In the genomic region with DNA sequence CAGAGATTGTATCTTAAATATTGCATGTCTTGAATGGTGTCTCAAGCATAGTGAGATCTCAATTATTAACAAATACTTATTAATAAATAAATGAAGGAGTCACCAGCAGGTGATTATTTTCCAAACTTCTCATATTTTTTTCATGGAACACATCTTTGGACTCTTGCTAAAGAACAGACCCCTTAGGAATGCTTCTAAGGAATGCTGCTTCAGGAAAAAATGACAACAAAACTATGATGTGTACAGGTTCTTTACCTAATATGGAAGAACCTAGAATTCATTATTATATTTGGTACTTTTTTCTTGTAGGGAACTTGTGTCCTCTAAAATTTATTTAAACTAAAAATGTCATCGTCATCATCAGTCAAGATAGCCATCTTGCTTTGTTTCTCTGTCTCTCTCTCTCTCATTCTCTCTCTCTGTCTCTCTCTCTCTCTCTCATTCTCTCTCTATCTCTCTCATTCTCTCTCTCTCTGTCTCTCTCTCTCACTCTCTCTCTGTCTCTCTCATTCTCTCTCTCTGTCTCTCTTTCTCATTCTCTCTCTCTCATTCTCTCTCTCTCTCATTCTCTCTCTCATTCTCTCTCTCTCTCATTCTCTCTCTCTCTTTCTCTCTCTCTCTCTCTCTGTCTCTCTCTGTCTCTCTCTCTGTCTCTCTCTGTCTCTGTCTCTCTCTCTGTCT, we compare ENCODE assay signal across 17 cellular contexts.
A peak's percentile ranks its signal among the peaks of the same experiment; 100 is the strongest.
DNase-seq lines count a peak whose midpoint lies in the region; ATAC-seq, FAIRE-seq and TF ChIP-seq lines count a peak whose summit lies in the region.
"Had no signal": no experiment of that assay in that cellular context is flagged by ENCODE, and none has a peak within 500 bp of the region (broad histone marks: within the 10 kb centered on the region; RNA-seq: fewer than 3 reads in every experiment).

No MANE protein-coding gene starts in this region.

- 82% methylated on average over 1 of the region's 1 CpG for WGBS in SK-N-SH (ENCODE audit: low lambda C conversion rate)

- no peak for TF ChIP-seq POLR2A in GM12891 (IDR thresholded peaks at IDR 0.05; ENCODE audit: low read depth, low read length)

- CTCF ChIA-PET in SK-N-SH (lab: Yijun Ruan, JAX) = no interaction called here

- POLR2A ChIA-PET in SK-N-SH (lab: Yijun Ruan, JAX) = no interaction called here

- no peaks in the 10 kb centered on the region for H4K20me1 ChIP-seq in SK-N-SH (ENCODE audit: insufficient read depth)
- H4K20me1 ChIP-seq: BLaER1 treated with 17β-estradiol and CSF1 and Interleukin-3, amounts not matched to agents 10 nM and 100 nM had no signal

- no peak for TF ChIP-seq CTCF in SK-N-SH (IDR thresholded peaks at IDR 0.05)
- TF ChIP-seq CTCF in HL-60 (IDR thresholded peaks at IDR 0.05; ENCODE audit: insufficient read depth, low read length) = no peak
- TF ChIP-seq CTCF in colonic mucosa (IDR thresholded peaks at IDR 0.05) = no peak
- TF ChIP-seq CTCF in mesothelial cell of epicardium (IDR thresholded peaks at IDR 0.05; ENCODE audit: unreplicated experiment) = no peak

- ATAC-seq in SK-N-SH treated with all-trans-retinoic acid at 6 μM for 48 hours = peak; percentile 62
- no peak for ATAC-seq in GM18502 (IDR thresholded peaks at IDR 0.05; ENCODE audit: poor library complexity, unreplicated experiment)

- H3K4me3 ChIP-seq in SK-N-SH (ENCODE audit: low read depth in 2 of 2, low read length in 1 of 2) (no peak overlapping the region), HL-60 (replicated peaks; ENCODE audit: insufficient read depth, low read length) (no peak overlapping the region), colonic mucosa (no peak overlapping the region)
- H3K4me3 ChIP-seq: BLaER1 treated with 17β-estradiol and CSF1 and Interleukin-3, amounts not matched to agents 10 nM and 100 nM; HAP-1 had no signal

- no peak for TF ChIP-seq RAD21 in SK-N-SH (IDR thresholded peaks at IDR 0.05; ENCODE audit: low read length)

- intact Hi-C loops in colonic mucosa (cut with DNase I) = no loop called here

- no peaks in the 10 kb centered on the region for H3K27me3 Mint-ChIP-seq in mesothelial cell of epicardium (ENCODE audit: low read depth)
- H3K27me3 Mint-ChIP-seq in immature natural killer cell (ENCODE audit: low read depth in 3 of 3) = peaks cover 1 to 5% (median 3%) of the 10 kb centered on the region in 3 donors
- H3K27me3 Mint-ChIP-seq: CD4-positive, alpha-beta T cell had no signal

- H3K27me3 ChIP-seq in SK-N-SH (ENCODE audit: insufficient read depth) = no peaks in the 10 kb centered on the region
- no peaks in the 10 kb centered on the region for H3K27me3 ChIP-seq in HL-60 (ENCODE audit: insufficient read depth, poor library complexity, severe bottlenecking)
- H3K27me3 ChIP-seq in colonic mucosa = no peaks in the 10 kb centered on the region
- H3K27me3 ChIP-seq: BLaER1 treated with 17β-estradiol and CSF1 and Interleukin-3, amounts not matched to agents 10 nM and 100 nM had no signal

- no peaks in the 10 kb centered on the region for H3F3A ChIP-seq in SK-N-SH (replicated peaks; ENCODE audit: insufficient read depth)

- no peak overlapping the region for H3K4me3 Mint-ChIP-seq in mesothelial cell of epicardium
- H3K4me3 Mint-ChIP-seq in immature natural killer cell = no peak overlapping the region
- H3K4me3 Mint-ChIP-seq: CD4-positive, alpha-beta T cell had no signal

- H3K9me3 Mint-ChIP-seq in mesothelial cell of epicardium (peaks cover 3% of the 10 kb centered on the region), immature natural killer cell (no peaks in the 10 kb centered on the region)
- H3K9me3 Mint-ChIP-seq: CD4-positive, alpha-beta T cell had no signal

- no peaks in the 10 kb centered on the region for H3K36me3 ChIP-seq in SK-N-SH (replicated peaks in 1 of 2; ENCODE audit: control insufficient read depth in 1 of 2, insufficient read depth in 2 of 2, low read length in 1 of 2)
- H3K36me3 ChIP-seq in colonic mucosa = no peaks in the 10 kb centered on the region
- H3K36me3 ChIP-seq: HAP-1 had no signal

- FAIRE-seq in GM12891 (lab: Jason Lieb, UNC) = no peak
- FAIRE-seq: D721Med, H1 had no signal

- H3K4me2 ChIP-seq in SK-N-SH = no peak overlapping the region

- peaks cover 0 to 9% of the 10 kb centered on the region in 2 experiments; a peak in 3 of 4 replicates for H3K4me1 ChIP-seq in SK-N-SH (ENCODE audit: control insufficient read depth in 1 of 2, insufficient read depth in 2 of 2, low read depth in 1 of 2, low read length in 1 of 2)
- H3K4me1 ChIP-seq in colonic mucosa = peaks cover 3% of the 10 kb centered on the region
- H3K4me1 ChIP-seq: HAP-1 had no signal

- H3K9ac ChIP-seq in SK-N-SH (no peak overlapping the region), colonic mucosa (ENCODE audit: low read depth in 2 of 2, low read length in 2 of 2) (no peak overlapping the region)
- H3K9ac ChIP-seq: BLaER1 treated with 17β-estradiol and CSF1 and Interleukin-3, amounts not matched to agents 10 nM and 100 nM had no signal

- peak overlapping the region; percentile 69 for H3K27ac Mint-ChIP-seq in mesothelial cell of epicardium
- no peak overlapping the region for H3K27ac Mint-ChIP-seq in immature natural killer cell
- H3K27ac Mint-ChIP-seq: CD4-positive, alpha-beta T cell had no signal

- no peaks in the 10 kb centered on the region for H3K9me3 ChIP-seq in SK-N-SH
- no peaks in the 10 kb centered on the region for H3K9me3 ChIP-seq in colonic mucosa
- H3K9me3 ChIP-seq: HAP-1 had no signal

- no peaks in the 10 kb centered on the region for H3K79me2 ChIP-seq in SK-N-SH (ENCODE audit: insufficient read depth)

- H2AFZ ChIP-seq in SK-N-SH (ENCODE audit: low read depth) = no peak overlapping the region

- DNase-seq in SK-N-SH = no peak
- DNase-seq in HL-60 (ENCODE audit: low read depth in 1 of 2, low spot score in 1 of 2) = no peak
- no peak for DNase-seq in colonic mucosa
- DNase-seq in mesothelial cell of epicardium (ENCODE audit: low spot score in 2 of 2, unreplicated experiment in 2 of 2) = no peak
- no peak for DNase-seq in immature natural killer cell
- DNase-seq in GM12891 (ENCODE audit: insufficient read length, low spot score) = no peak
- DNase-seq: AML-193; CD4-positive, alpha-beta T cell; DND-41; GDM1 had no signal

- H3K4me1 Mint-ChIP-seq in mesothelial cell of epicardium (peaks cover 6% of the 10 kb centered on the region), immature natural killer cell (no peaks in the 10 kb centered on the region)

- no peaks in the 10 kb centered on the region for H3K9me2 ChIP-seq in SK-N-SH

- no peak overlapping the region for H3K27ac ChIP-seq in SK-N-SH (ENCODE audit: low read depth in 2 of 2, low read length in 1 of 2)
- H3K27ac ChIP-seq in HL-60 (replicated peaks) = peak overlapping the region; percentile 61
- H3K27ac ChIP-seq in colonic mucosa = peak overlapping the region; percentile 75
- H3K27ac ChIP-seq: 22Rv1; BLaER1 treated with 17β-estradiol and CSF1 and Interleukin-3, amounts not matched to agents 10 nM and 100 nM had no signal

- H3K36me3 Mint-ChIP-seq in mesothelial cell of epicardium (no peaks in the 10 kb centered on the region), immature natural killer cell (no peaks in the 10 kb centered on the region)

- TF ChIP-seq EP300 in SK-N-SH (IDR thresholded peaks at IDR 0.05; ENCODE audit: borderline replicate concordance in 1 of 2, low read depth in 1 of 2, low read length in 1 of 2) = no peak

TF ChIP-seq in SK-N-SH treated with all-trans-retinoic acid at 6 μM for 48 hours, 23 proteins besides CTCF, POLR2A, EP300 and RAD21 (continues in another document):
- TF ChIP-seq ISL1 (CRISPR knock-in tag; IDR thresholded peaks at IDR 0.05) (no peak), ZC3H10 (CRISPR knock-in tag; IDR thresholded peaks at IDR 0.05) (no peak), ESRRG (CRISPR knock-in tag; IDR thresholded peaks at IDR 0.05) (no peak)
- TF ChIP-seq, protein P1, sequence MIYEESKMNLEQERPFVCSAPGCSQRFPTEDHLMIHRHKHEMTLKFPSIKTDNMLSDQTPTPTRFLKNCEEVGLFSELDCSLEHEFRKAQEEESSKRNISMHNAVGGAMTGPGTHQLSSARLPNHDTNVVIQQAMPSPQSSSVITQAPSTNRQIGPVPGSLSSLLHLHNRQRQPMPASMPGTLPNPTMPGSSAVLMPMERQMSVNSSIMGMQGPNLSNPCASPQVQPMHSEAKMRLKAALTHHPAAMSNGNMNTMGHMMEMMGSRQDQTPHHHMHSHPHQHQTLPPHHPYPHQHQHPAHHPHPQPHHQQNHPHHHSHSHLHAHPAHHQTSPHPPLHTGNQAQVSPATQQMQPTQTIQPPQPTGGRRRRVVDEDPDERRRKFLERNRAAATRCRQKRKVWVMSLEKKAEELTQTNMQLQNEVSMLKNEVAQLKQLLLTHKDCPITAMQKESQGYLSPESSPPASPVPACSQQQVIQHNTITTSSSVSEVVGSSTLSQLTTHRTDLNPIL (CRISPR knock-in tag; IDR thresholded peaks at IDR 0.05; ENCODE audit: low read depth) = no peak

TF ChIP-seq in SK-N-SH, 30 proteins besides CTCF, POLR2A, EP300 and RAD21:
- TF ChIP-seq RFX5 (IDR thresholded peaks at IDR 0.05; ENCODE audit: low read length) = no peak
- no peak for TF ChIP-seq TAF1 (IDR thresholded peaks at IDR 0.05; ENCODE audit: borderline replicate concordance, low read depth, low read length)
- no peak for TF ChIP-seq JUND (IDR thresholded peaks at IDR 0.05)
- TF ChIP-seq, protein P2, sequence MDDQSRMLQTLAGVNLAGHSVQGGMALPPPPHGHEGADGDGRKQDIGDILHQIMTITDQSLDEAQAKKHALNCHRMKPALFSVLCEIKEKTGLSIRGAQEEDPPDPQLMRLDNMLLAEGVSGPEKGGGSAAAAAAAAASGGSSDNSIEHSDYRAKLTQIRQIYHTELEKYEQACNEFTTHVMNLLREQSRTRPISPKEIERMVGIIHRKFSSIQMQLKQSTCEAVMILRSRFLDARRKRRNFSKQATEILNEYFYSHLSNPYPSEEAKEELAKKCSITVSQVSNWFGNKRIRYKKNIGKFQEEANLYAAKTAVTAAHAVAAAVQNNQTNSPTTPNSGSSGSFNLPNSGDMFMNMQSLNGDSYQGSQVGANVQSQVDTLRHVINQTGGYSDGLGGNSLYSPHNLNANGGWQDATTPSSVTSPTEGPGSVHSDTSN (IDR thresholded peaks at IDR 0.05) = no peak
TF ChIP-seq in SK-N-SH: peak in this region for 0.

TF ChIP-seq in GM12891, 5 proteins besides CTCF, POLR2A, EP300 and RAD21:
- no peak for TF ChIP-seq POLR2AphosphoS5 (IDR thresholded peaks at IDR 0.05; ENCODE audit: low read depth, low read length)
- TF ChIP-seq PAX5 (IDR thresholded peaks at IDR 0.05; ENCODE audit: insufficient read depth, low read length, severe bottlenecking) = no peak
- no peak for TF ChIP-seq TAF1 (IDR thresholded peaks at IDR 0.05; ENCODE audit: low read depth, low read length)
- no peak for TF ChIP-seq POU2F2 (IDR thresholded peaks at IDR 0.05; ENCODE audit: low read depth, low read length)
- TF ChIP-seq SPI1 (IDR thresholded peaks at IDR 0.05; ENCODE audit: low read depth, low read length) = no peak

Comparison
In these comparisons a context has a peak if more than half of its experiments do, and no peak if none do; other contexts are left out.
1. H3K27ac ChIP-seq: peak in HL-60 (single experiment) and colonic mucosa (single experiment); none in SK-N-SH (0 of 2).